8 cellular contexts compared by ENCODE assay signal in genomic region chr6:149028767-149029405, GRCh38.
A peak's percentile ranks its signal among the peaks of the same experiment; 100 is the strongest.
DNase-seq lines count a peak whose midpoint lies in the region; ATAC-seq, FAIRE-seq and TF ChIP-seq lines count a peak whose summit lies in the region.

No MANE protein-coding gene starts in this region.

- POLR2A ChIA-PET in AG04449 (lab: Yijun Ruan, JAX): no interaction called here

- CTCF ChIA-PET in AG04449 (lab: Yijun Ruan, JAX): interaction anchor here (0.6 to 17.0 kb wide), 51 partner anchors 10 to 516 kb away, joined by 3 to 382 read pairs (median 4); partner anchors contain the start of genes PPIL4 and ZC3H12D

- in situ Hi-C loops in T47D (cut with HindIII; ENCODE audit: low pct_unique_long_range_greater_than_20kb, low sequenced_read_pairs): no loop called here

- TF ChIP-seq CTCF in AG04449 (IDR thresholded peaks at IDR 0.05; ENCODE audit: insufficient read depth, low read length, missing control alignments): peak; percentile 15

- no peak overlapping the region for H3K4me3 ChIP-seq in AG04449 (ENCODE audit: low read depth, low read length)

- no peak for TF ChIP-seq POLR2A in H54 (IDR thresholded peaks at IDR 0.05; ENCODE audit: low read depth, low read length)

- peak; percentile 97 for FAIRE-seq in islet of Langerhans (lab: Jason Lieb, UNC)
- FAIRE-seq in H54 (lab: Jason Lieb, UNC): no peak

- ATAC-seq in GM18907 (IDR thresholded peaks at IDR 0.05; ENCODE audit: unreplicated experiment): peak; percentile 34

- DNase-seq in AG04449 (ENCODE audit: low read depth, low spot score) (peak; percentile 80), NCI-H2107 (lab: John Stamatoyannopoulos, UW) (peak; percentile 52), T-helper 22 cell (ENCODE audit: low read depth) (peak; percentile 21), T47D (ENCODE audit: low read depth in 1 of 2, low spot score in 1 of 2) (peak; percentile 10 to 88), H54 (ENCODE audit: insufficient read length, low spot score) (no peak)
- DNase-seq in stimulated activated CD4-positive, alpha-beta T cell treated with anti-CD3 and anti-CD28 coated beads, Interleukin-2, amount 100 ng/mL, for 4 hours (ENCODE audit: low read depth): peak; percentile 62
